In genomic region chrX:72240976-72241375, GRCh38 we compare ENCODE assay signal across 18 cellular contexts. TPM values are rescaled to one million over a fixed set of nuclear protein-coding genes. Genes with fewer than 3 reads are reported as not detected.
DNase-seq lines count a peak whose midpoint lies in the region; TF ChIP-seq lines count a peak whose summit lies in the region.
"Had no signal": no experiment of that assay in that cellular context is flagged by ENCODE, and none has a peak within 500 bp of the region (broad histone marks: within the 10 kb centered on the region; RNA-seq: fewer than 3 reads in every experiment).

No MANE protein-coding gene starts in this region.

- H2BK120ac ChIP-seq in trophoblast cell (ENCODE audit: insufficient read depth, low read length, poor library complexity): no peak overlapping the region

- H3K14ac ChIP-seq in trophoblast cell (ENCODE audit: low read length): no peak overlapping the region

- CTCF ChIA-PET in activated naive CD4-positive, alpha-beta T cell treated with anti-CD3 and anti-CD28 coated beads for 36 hours (lab: Charles Lee): interaction anchor here (1.3 kb wide), 1 partner anchor 13 kb away, joined by 3 read pairs; no protein-coding TSS in a partner anchor

- no peaks in the 10 kb centered on the region for H3K79me1 ChIP-seq in trophoblast cell (ENCODE audit: low read length)

- no peak overlapping the region for H2BK5ac ChIP-seq in trophoblast cell (ENCODE audit: low read depth, low read length, poor library complexity)

- no peak overlapping the region for H4K8ac ChIP-seq in trophoblast cell (ENCODE audit: low read depth, low read length)

- H4K91ac ChIP-seq in trophoblast cell (ENCODE audit: low read depth, low read length): no peak overlapping the region

- H3K4me1 ChIP-seq in adrenal gland (replicated peaks in 1 of 2) (no peaks in the 10 kb centered on the region), trophoblast cell (ENCODE audit: control insufficient read depth in 1 of 2, insufficient read depth in 2 of 2, low read length in 2 of 2) (peaks cover 0 to 2% of the 10 kb centered on the region in 2 experiments)
- H3K4me1 ChIP-seq: BE2C had no signal

- H3K9me3 Mint-ChIP-seq in activated naive CD4-positive, alpha-beta T cell treated with anti-CD3 and anti-CD28 coated beads, Interleukin-2, amount 50 U/mL, for 24 hours: no peaks in the 10 kb centered on the region
- no peaks in the 10 kb centered on the region for H3K9me3 Mint-ChIP-seq in activated naive CD4-positive, alpha-beta T cell treated with anti-CD3 and anti-CD28 coated beads for 36 hours
- H3K9me3 Mint-ChIP-seq: CD4-positive, alpha-beta memory T cell had no signal

- no peak overlapping the region for H3K4me2 ChIP-seq in trophoblast cell (ENCODE audit: low read length)
- H3K4me2 ChIP-seq: BLaER1 treated with 17β-estradiol and CSF1 and Interleukin-3, amounts not matched to agents 10 nM and 100 nM had no signal

- intact Hi-C loops in activated naive CD4-positive, alpha-beta T cell treated with anti-CD3 and anti-CD28 coated beads for 36 hours (cut with micrococcal nuclease): no loop called here
- intact Hi-C loops in adrenal gland (cut with DNase I): no loop called here

- WGBS in adrenal gland, 4 donors: 68 to 87% (median 78%) methylated on average over 4 of the region's 4 CpGs
- WGBS in trophoblast cell (ENCODE audit: extremely low coverage, insufficient coverage, insufficient read length): no CpG with 5 or more reads among the region's 4 CpGs

- peaks cover 5% of the 10 kb centered on the region for H3K4me1 Mint-ChIP-seq in activated naive CD4-positive, alpha-beta T cell treated with anti-CD3 and anti-CD28 coated beads, Interleukin-2, amount 50 U/mL, for 24 hours
- H3K4me1 Mint-ChIP-seq in activated naive CD4-positive, alpha-beta T cell treated with anti-CD3 and anti-CD28 coated beads for 36 hours (ENCODE audit: low read depth): peaks cover 13% of the 10 kb centered on the region

- H3K27ac Mint-ChIP-seq in activated naive CD4-positive, alpha-beta T cell treated with anti-CD3 and anti-CD28 coated beads, Interleukin-2, amount 50 U/mL, for 24 hours: peak overlapping the region; percentile 41
- no peak overlapping the region for H3K27ac Mint-ChIP-seq in activated naive CD4-positive, alpha-beta T cell treated with anti-CD3 and anti-CD28 coated beads for 36 hours
- H3K27ac Mint-ChIP-seq: CD4-positive, alpha-beta memory T cell; H9 had no signal

- peak overlapping the region in 2 of 5 donors; percentile 54 to 63 for H3K27ac ChIP-seq in adrenal gland
- no peak overlapping the region for H3K27ac ChIP-seq in trophoblast cell (ENCODE audit: low read depth, low read length)
- H3K27ac ChIP-seq: 22Rv1; BLaER1 treated with 17β-estradiol and CSF1 and Interleukin-3, amounts not matched to agents 10 nM and 100 nM; GM23248 had no signal

- H3K79me2 ChIP-seq in trophoblast cell (ENCODE audit: control insufficient read depth, insufficient read depth, low read length, poor library complexity): no peaks in the 10 kb centered on the region

- no peak for TF ChIP-seq POLR2A in adrenal gland (IDR thresholded peaks at IDR 0.05)

- H3K18ac ChIP-seq in trophoblast cell (ENCODE audit: low read length): no peak overlapping the region

- H3K9me3 ChIP-seq in adrenal gland (replicated peaks in 1 of 3) (no peaks in the 10 kb centered on the region), trophoblast cell (ENCODE audit: insufficient read depth, low read depth, low read length) (no peaks in the 10 kb centered on the region)
- H3K9me3 ChIP-seq: BE2C had no signal

- H3K4me3 Mint-ChIP-seq in activated naive CD4-positive, alpha-beta T cell treated with anti-CD3 and anti-CD28 coated beads, Interleukin-2, amount 50 U/mL, for 24 hours: no peak overlapping the region
- no peak overlapping the region for H3K4me3 Mint-ChIP-seq in activated naive CD4-positive, alpha-beta T cell treated with anti-CD3 and anti-CD28 coated beads for 36 hours
- H3K4me3 Mint-ChIP-seq: CD4-positive, alpha-beta memory T cell; H9 had no signal

- no peak overlapping the region for H3K9ac ChIP-seq in trophoblast cell (ENCODE audit: low read length)
- H3K9ac ChIP-seq: BLaER1 treated with 17β-estradiol and CSF1 and Interleukin-3, amounts not matched to agents 10 nM and 100 nM; GM23248 had no signal

- no peak overlapping the region for H2AFZ ChIP-seq in trophoblast cell (ENCODE audit: insufficient read depth, low read length, poor library complexity)
- H2AFZ ChIP-seq: GM23248 had no signal

- DNase-seq in DMS 273 (lab: John Stamatoyannopoulos, UW; ENCODE audit: unreplicated experiment): peak; percentile 37
- no peak for DNase-seq in DMS 273 treated with DMSO at 0.1 percent for 48 hours (lab: John Stamatoyannopoulos, UW)
- no peak for DNase-seq in activated naive CD4-positive, alpha-beta T cell treated with anti-CD3 and anti-CD28 coated beads for 36 hours
- peak in 4 of 7 donors; percentile 35 to 72 (median 56) for DNase-seq in adrenal gland
- DNase-seq in putamen (ENCODE audit: low spot score): no peak
- no peak for DNase-seq in trophoblast cell
- DNase-seq: ACHN; AML-193; BE2C; Calu3; CD4-positive, alpha-beta memory T cell; COR-L47; DND-41; GM23248; H9 had no signal

- H3K4me3 ChIP-seq in adrenal gland: no peak overlapping the region
- no peak overlapping the region for H3K4me3 ChIP-seq in trophoblast cell (ENCODE audit: low read depth, low read length)
- H3K4me3 ChIP-seq: BLaER1 treated with 17β-estradiol and CSF1 and Interleukin-3, amounts not matched to agents 10 nM and 100 nM; GM23248 had no signal

- H3K27me3 ChIP-seq in adrenal gland: peaks cover 6% of the 10 kb centered on the region
- H3K27me3 ChIP-seq in trophoblast cell (ENCODE audit: insufficient read depth, low read length): no peaks in the 10 kb centered on the region
- H3K27me3 ChIP-seq: BE2C had no signal

- H3K36me3 ChIP-seq in adrenal gland (replicated peaks in 1 of 2) (no peaks in the 10 kb centered on the region), trophoblast cell (ENCODE audit: control insufficient read depth in 1 of 2, insufficient read depth in 2 of 2, low read length in 2 of 2) (no peaks in the 10 kb centered on the region)
- H3K36me3 ChIP-seq: BE2C had no signal

- no peak for TF ChIP-seq CTCF in adrenal gland (IDR thresholded peaks at IDR 0.05)

- no peak overlapping the region for H2AK5ac ChIP-seq in trophoblast cell (ENCODE audit: low read length)

- no peaks in the 10 kb centered on the region for H3K36me3 Mint-ChIP-seq in activated naive CD4-positive, alpha-beta T cell treated with anti-CD3 and anti-CD28 coated beads, Interleukin-2, amount 50 U/mL, for 24 hours
- H3K36me3 Mint-ChIP-seq in activated naive CD4-positive, alpha-beta T cell treated with anti-CD3 and anti-CD28 coated beads for 36 hours (ENCODE audit: low read depth): peaks cover 3% of the 10 kb centered on the region
- H3K36me3 Mint-ChIP-seq: CD4-positive, alpha-beta memory T cell had no signal

- no peak overlapping the region for H3K23ac ChIP-seq in trophoblast cell (ENCODE audit: low read length)

- no peak overlapping the region for H4K12ac ChIP-seq in trophoblast cell (ENCODE audit: low read depth, low read length)

- no peak overlapping the region for H3K4ac ChIP-seq in trophoblast cell (ENCODE audit: low read depth, low read length)

- no peak overlapping the region for H2BK12ac ChIP-seq in trophoblast cell (ENCODE audit: low read length)

- no peaks in the 10 kb centered on the region for H3K27me3 Mint-ChIP-seq in activated naive CD4-positive, alpha-beta T cell treated with anti-CD3 and anti-CD28 coated beads, Interleukin-2, amount 50 U/mL, for 24 hours
- no peaks in the 10 kb centered on the region for H3K27me3 Mint-ChIP-seq in activated naive CD4-positive, alpha-beta T cell treated with anti-CD3 and anti-CD28 coated beads for 36 hours (ENCODE audit: low read depth)
- H3K27me3 Mint-ChIP-seq: CD4-positive, alpha-beta memory T cell had no signal

RNA-seq across cellular contexts. Expression of gene ERCC6L, which starts 2.1 kb away (rescaled TPM):
- total RNA-seq in activated naive CD4-positive, alpha-beta T cell treated with anti-CD3 and anti-CD28 coated beads for 36 hours: 1 to 10 TPM; 9.5 to 9.6 TPM
- total RNA-seq in adrenal gland: under 1 TPM in 6 of 8 donors, not detected in 2; 0.08 to 0.18 (median 0.13) TPM
- under 1 TPM in 1 of 3 donors, not detected in 2; 0.33 TPM for polyA plus RNA-seq in adrenal gland
- polyA plus RNA-seq in trophoblast cell (2013): 4.0 and 4.2 TPM in 2 replicates

RNA-seq across cellular contexts. Expression of gene RPS4X, which starts 36.1 kb away (rescaled TPM):
- 1,000 to 10,000 TPM; 1,429 to 1,503 TPM for total RNA-seq in activated naive CD4-positive, alpha-beta T cell treated with anti-CD3 and anti-CD28 coated beads for 36 hours
- 100 to 1,000 TPM; 391 to 946 (median 801) TPM for total RNA-seq in adrenal gland
- 1,000 to 10,000 TPM in 1 of 3 donors, 100 to 1,000 TPM in 2; 589 to 1,087 (median 762) TPM for polyA plus RNA-seq in adrenal gland
- 778 and 854 TPM in 2 replicates for polyA plus RNA-seq in trophoblast cell (2013)

RNA-seq across cellular contexts. Expression of gene PIN4, which starts 59.4 kb away (rescaled TPM):
- 1 to 10 TPM; 5.6 to 8.0 TPM for total RNA-seq in activated naive CD4-positive, alpha-beta T cell treated with anti-CD3 and anti-CD28 coated beads for 36 hours
- 10 to 100 TPM in 1 of 8 donors, 1 to 10 TPM in 7; 2.7 to 12.3 (median 8.2) TPM for total RNA-seq in adrenal gland
- 10 to 100 TPM; 28.5 to 58.4 (median 33.9) TPM for polyA plus RNA-seq in adrenal gland
- 23.5 and 26.8 TPM in 2 replicates for polyA plus RNA-seq in trophoblast cell (2013)

Comparison
In these comparisons a context has a peak if more than half of its experiments do, and no peak if none do; other contexts are left out.
1. DNase-seq: peak in DMS 273 (single experiment) and adrenal gland (4 of 7); none in DMS 273 treated with DMSO at 0.1 percent for 48 hours (single experiment), activated naive CD4-positive, alpha-beta T cell treated with anti-CD3 and anti-CD28 coated beads for 36 hours (single experiment), putamen (single experiment) and trophoblast cell (0 of 2).
2. RNA of gene ERCC6L, which starts 2.1 kb away (total RNA-seq): 9.5 to 9.6 TPM in activated naive CD4-positive, alpha-beta T cell treated with anti-CD3 and anti-CD28 coated beads for 36 hours; 0.08 to 0.18 TPM in adrenal gland; every median in the first group is over 4 times any median in the second.